Comparison of ENCODE assay signal across 1 cellular context in the genomic region with DNA sequence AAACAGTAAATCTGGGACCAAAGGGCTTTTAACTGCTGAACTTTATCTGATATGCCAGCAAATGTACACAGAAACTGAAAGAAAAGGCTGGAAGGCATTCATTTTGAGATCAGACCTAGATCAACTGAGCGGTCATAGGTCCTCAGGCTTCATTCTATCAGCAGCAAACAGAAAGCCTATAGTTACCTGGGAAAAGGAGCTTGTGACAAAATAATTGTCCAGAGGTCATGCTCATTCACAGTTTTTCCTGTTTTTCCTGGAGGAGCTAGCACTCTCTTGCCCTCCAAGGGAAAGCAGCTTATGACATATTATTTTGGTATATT.
TF ChIP-seq lines count a peak whose summit lies in the region.

No MANE protein-coding gene starts in this region.

TF ChIP-seq in HepG2, 621 proteins besides CTCF, POLR2A, EP300 and RAD21 (continued from another document and continues in another):
- TF ChIP-seq, protein P1, sequence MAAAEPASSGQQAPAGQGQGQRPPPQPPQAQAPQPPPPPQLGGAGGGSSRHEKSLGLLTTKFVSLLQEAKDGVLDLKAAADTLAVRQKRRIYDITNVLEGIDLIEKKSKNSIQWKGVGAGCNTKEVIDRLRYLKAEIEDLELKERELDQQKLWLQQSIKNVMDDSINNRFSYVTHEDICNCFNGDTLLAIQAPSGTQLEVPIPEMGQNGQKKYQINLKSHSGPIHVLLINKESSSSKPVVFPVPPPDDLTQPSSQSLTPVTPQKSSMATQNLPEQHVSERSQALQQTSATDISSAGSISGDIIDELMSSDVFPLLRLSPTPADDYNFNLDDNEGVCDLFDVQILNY (CRISPR knock-in tag; conservative IDR thresholded peaks at IDR 0.05): no peak
- TF ChIP-seq, protein P2, sequence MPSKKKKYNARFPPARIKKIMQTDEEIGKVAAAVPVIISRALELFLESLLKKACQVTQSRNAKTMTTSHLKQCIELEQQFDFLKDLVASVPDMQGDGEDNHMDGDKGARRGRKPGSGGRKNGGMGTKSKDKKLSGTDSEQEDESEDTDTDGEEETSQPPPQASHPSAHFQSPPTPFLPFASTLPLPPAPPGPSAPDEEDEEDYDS (CRISPR knock-in tag; IDR thresholded peaks at IDR 0.05): peak; percentile 47; the same call in 1 of the 2 replicates
- TF ChIP-seq POGZ (CRISPR knock-in tag; IDR thresholded peaks at IDR 0.05) (peak; percentile 58; the same call in 1 of the 2 replicates), TARDBP (CRISPR knock-in tag; IDR thresholded peaks at IDR 0.05) (peak; percentile 52; the same call in 1 of the 2 replicates), TOE1 (CRISPR knock-in tag; IDR thresholded peaks at IDR 0.05) (no peak), PPARG (CRISPR knock-in tag; conservative IDR thresholded peaks at IDR 0.05) (peak; percentile 84; the same call in 1 of the 2 replicates), HMG20B (CRISPR knock-in tag; conservative IDR thresholded peaks at IDR 0.05) (0 out of 2 replicates have a peak, but pooled peaks have one; percentile 33), ZNF749 (CRISPR knock-in tag; IDR thresholded peaks at IDR 0.05; ENCODE audit: borderline replicate concordance) (no peak), ZNF605 (CRISPR knock-in tag; IDR thresholded peaks at IDR 0.05) (no peak), ELF3 (CRISPR knock-in tag; IDR thresholded peaks at IDR 0.05) (peak; percentile 67), TAF1 (CRISPR knock-in tag; IDR thresholded peaks at IDR 0.05) (no peak), NFE2L1 (CRISPR knock-in tag; IDR thresholded peaks at IDR 0.05; ENCODE audit: borderline replicate concordance) (no peak), ZNF335 (CRISPR knock-in tag; IDR thresholded peaks at IDR 0.05) (no peak), ZNF782 (CRISPR knock-in tag; IDR thresholded peaks at IDR 0.05; ENCODE audit: borderline replicate concordance) (no peak), PHF8 (CRISPR knock-in tag; IDR thresholded peaks at IDR 0.05) (no peak), MIER3 (CRISPR knock-in tag; IDR thresholded peaks at IDR 0.05; ENCODE audit: borderline replicate concordance) (no peak; the same call in 1 of the 2 replicates), HNF4A (CRISPR knock-in tag; IDR thresholded peaks at IDR 0.05) (peak; percentile 88), JARID2 (CRISPR knock-in tag; IDR thresholded peaks at IDR 0.05; ENCODE audit: insufficient replicate concordance) (no peak), ZFP90 (CRISPR knock-in tag; IDR thresholded peaks at IDR 0.05; ENCODE audit: borderline replicate concordance) (no peak), SALL2 (CRISPR knock-in tag; IDR thresholded peaks at IDR 0.05) (no peak), ZFP82 (CRISPR knock-in tag; IDR thresholded peaks at IDR 0.05; ENCODE audit: borderline replicate concordance) (no peak), HNRNPUL1 (IDR thresholded peaks at IDR 0.05; ENCODE audit: low read depth, low read length) (no peak), BORCS8-MEF2B (CRISPR knock-in tag; IDR thresholded peaks at IDR 0.05) (no peak), ZNF143 (CRISPR knock-in tag; IDR thresholded peaks at IDR 0.05) (no peak), REPIN1 (CRISPR knock-in tag; IDR thresholded peaks at IDR 0.05; ENCODE audit: borderline replicate concordance, low read depth) (0 out of 2 replicates have a peak, but pooled peaks have one; percentile 44), ZNF224 (CRISPR knock-in tag; IDR thresholded peaks at IDR 0.05) (no peak), CREM (IDR thresholded peaks at IDR 0.05) (peak; percentile 74), CREM (CRISPR knock-in tag; IDR thresholded peaks at IDR 0.05) (no peak), FOXA1 (IDR thresholded peaks at IDR 0.05) (no peak), FOXA1 (CRISPR knock-in tag; IDR thresholded peaks at IDR 0.05) (peak; percentile 68), ZNF773 (CRISPR knock-in tag; IDR thresholded peaks at IDR 0.05; ENCODE audit: borderline replicate concordance) (no peak), SNRNP70 (IDR thresholded peaks at IDR 0.05; ENCODE audit: low read depth, low read length) (no peak), RFXANK (CRISPR knock-in tag; IDR thresholded peaks at IDR 0.05) (no peak)
- TF ChIP-seq, protein P3, sequence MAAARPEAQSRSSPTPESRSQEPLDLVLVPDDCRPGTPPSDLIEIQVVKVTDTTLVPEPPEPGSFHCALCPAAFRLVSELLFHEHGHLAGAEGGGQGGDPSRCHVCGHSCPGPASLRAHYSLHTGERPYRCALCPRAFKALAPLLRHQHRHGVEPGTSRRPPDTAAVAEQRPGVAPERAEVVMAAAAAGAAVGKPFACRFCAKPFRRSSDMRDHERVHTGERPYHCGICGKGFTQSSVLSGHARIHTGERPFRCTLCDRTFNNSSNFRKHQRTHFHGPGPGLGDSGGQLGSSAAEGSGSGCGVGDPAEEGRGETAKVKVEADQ (CRISPR knock-in tag; IDR thresholded peaks at IDR 0.05; ENCODE audit: borderline replicate concordance): no peak
- TF ChIP-seq, protein P4, sequence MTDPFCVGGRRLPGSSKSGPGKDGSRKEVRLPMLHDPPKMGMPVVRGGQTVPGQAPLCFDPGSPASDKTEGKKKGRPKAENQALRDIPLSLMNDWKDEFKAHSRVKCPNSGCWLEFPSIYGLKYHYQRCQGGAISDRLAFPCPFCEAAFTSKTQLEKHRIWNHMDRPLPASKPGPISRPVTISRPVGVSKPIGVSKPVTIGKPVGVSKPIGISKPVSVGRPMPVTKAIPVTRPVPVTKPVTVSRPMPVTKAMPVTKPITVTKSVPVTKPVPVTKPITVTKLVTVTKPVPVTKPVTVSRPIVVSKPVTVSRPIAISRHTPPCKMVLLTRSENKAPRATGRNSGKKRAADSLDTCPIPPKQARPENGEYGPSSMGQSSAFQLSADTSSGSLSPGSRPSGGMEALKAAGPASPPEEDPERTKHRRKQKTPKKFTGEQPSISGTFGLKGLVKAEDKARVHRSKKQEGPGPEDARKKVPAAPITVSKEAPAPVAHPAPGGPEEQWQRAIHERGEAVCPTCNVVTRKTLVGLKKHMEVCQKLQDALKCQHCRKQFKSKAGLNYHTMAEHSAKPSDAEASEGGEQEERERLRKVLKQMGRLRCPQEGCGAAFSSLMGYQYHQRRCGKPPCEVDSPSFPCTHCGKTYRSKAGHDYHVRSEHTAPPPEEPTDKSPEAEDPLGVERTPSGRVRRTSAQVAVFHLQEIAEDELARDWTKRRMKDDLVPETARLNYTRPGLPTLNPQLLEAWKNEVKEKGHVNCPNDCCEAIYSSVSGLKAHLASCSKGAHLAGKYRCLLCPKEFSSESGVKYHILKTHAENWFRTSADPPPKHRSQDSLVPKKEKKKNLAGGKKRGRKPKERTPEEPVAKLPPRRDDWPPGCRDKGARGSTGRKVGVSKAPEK (CRISPR knock-in tag; IDR thresholded peaks at IDR 0.05; ENCODE audit: borderline replicate concordance): no peak
- TF ChIP-seq, protein P5, sequence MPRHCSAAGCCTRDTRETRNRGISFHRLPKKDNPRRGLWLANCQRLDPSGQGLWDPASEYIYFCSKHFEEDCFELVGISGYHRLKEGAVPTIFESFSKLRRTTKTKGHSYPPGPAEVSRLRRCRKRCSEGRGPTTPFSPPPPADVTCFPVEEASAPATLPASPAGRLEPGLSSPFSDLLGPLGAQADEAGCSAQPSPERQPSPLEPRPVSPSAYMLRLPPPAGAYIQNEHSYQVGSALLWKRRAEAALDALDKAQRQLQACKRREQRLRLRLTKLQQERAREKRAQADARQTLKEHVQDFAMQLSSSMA (CRISPR knock-in tag; IDR thresholded peaks at IDR 0.05): no peak
- TF ChIP-seq, protein P6, sequence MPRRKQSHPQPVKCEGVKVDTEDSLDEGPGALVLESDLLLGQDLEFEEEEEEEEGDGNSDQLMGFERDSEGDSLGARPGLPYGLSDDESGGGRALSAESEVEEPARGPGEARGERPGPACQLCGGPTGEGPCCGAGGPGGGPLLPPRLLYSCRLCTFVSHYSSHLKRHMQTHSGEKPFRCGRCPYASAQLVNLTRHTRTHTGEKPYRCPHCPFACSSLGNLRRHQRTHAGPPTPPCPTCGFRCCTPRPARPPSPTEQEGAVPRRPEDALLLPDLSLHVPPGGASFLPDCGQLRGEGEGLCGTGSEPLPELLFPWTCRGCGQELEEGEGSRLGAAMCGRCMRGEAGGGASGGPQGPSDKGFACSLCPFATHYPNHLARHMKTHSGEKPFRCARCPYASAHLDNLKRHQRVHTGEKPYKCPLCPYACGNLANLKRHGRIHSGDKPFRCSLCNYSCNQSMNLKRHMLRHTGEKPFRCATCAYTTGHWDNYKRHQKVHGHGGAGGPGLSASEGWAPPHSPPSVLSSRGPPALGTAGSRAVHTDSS (CRISPR knock-in tag; conservative IDR thresholded peaks at IDR 0.05): no peak
- TF ChIP-seq, protein P7, sequence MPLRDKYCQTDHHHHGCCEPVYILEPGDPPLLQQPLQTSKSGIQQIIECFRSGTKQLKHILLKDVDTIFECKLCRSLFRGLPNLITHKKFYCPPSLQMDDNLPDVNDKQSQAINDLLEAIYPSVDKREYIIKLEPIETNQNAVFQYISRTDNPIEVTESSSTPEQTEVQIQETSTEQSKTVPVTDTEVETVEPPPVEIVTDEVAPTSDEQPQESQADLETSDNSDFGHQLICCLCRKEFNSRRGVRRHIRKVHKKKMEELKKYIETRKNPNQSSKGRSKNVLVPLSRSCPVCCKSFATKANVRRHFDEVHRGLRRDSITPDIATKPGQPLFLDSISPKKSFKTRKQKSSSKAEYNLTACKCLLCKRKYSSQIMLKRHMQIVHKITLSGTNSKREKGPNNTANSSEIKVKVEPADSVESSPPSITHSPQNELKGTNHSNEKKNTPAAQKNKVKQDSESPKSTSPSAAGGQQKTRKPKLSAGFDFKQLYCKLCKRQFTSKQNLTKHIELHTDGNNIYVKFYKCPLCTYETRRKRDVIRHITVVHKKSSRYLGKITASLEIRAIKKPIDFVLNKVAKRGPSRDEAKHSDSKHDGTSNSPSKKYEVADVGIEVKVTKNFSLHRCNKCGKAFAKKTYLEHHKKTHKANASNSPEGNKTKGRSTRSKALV (CRISPR knock-in tag; IDR thresholded peaks at IDR 0.05): no peak
- TF ChIP-seq, protein P8, sequence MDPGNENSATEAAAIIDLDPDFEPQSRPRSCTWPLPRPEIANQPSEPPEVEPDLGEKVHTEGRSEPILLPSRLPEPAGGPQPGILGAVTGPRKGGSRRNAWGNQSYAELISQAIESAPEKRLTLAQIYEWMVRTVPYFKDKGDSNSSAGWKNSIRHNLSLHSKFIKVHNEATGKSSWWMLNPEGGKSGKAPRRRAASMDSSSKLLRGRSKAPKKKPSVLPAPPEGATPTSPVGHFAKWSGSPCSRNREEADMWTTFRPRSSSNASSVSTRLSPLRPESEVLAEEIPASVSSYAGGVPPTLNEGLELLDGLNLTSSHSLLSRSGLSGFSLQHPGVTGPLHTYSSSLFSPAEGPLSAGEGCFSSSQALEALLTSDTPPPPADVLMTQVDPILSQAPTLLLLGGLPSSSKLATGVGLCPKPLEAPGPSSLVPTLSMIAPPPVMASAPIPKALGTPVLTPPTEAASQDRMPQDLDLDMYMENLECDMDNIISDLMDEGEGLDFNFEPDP (CRISPR knock-in tag; conservative IDR thresholded peaks at IDR 0.05): no peak
- TF ChIP-seq, protein P9, sequence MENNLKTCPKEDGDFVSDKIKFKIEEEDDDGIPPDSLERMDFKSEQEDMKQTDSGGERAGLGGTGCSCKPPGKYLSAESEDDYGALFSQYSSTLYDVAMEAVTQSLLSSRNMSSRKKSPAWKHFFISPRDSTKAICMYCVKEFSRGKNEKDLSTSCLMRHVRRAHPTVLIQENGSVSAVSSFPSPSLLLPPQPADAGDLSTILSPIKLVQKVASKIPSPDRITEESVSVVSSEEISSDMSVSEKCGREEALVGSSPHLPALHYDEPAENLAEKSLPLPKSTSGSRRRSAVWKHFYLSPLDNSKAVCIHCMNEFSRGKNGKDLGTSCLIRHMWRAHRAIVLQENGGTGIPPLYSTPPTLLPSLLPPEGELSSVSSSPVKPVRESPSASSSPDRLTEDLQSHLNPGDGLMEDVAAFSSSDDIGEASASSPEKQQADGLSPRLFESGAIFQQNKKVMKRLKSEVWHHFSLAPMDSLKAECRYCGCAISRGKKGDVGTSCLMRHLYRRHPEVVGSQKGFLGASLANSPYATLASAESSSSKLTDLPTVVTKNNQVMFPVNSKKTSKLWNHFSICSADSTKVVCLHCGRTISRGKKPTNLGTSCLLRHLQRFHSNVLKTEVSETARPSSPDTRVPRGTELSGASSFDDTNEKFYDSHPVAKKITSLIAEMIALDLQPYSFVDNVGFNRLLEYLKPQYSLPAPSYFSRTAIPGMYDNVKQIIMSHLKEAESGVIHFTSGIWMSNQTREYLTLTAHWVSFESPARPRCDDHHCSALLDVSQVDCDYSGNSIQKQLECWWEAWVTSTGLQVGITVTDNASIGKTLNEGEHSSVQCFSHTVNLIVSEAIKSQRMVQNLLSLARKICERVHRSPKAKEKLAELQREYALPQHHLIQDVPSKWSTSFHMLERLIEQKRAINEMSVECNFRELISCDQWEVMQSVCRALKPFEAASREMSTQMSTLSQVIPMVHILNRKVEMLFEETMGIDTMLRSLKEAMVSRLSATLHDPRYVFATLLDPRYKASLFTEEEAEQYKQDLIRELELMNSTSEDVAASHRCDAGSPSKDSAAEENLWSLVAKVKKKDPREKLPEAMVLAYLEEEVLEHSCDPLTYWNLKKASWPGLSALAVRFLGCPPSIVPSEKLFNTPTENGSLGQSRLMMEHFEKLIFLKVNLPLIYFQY (CRISPR knock-in tag; IDR thresholded peaks at IDR 0.05; ENCODE audit: borderline replicate concordance): no peak
- TF ChIP-seq, protein P10, sequence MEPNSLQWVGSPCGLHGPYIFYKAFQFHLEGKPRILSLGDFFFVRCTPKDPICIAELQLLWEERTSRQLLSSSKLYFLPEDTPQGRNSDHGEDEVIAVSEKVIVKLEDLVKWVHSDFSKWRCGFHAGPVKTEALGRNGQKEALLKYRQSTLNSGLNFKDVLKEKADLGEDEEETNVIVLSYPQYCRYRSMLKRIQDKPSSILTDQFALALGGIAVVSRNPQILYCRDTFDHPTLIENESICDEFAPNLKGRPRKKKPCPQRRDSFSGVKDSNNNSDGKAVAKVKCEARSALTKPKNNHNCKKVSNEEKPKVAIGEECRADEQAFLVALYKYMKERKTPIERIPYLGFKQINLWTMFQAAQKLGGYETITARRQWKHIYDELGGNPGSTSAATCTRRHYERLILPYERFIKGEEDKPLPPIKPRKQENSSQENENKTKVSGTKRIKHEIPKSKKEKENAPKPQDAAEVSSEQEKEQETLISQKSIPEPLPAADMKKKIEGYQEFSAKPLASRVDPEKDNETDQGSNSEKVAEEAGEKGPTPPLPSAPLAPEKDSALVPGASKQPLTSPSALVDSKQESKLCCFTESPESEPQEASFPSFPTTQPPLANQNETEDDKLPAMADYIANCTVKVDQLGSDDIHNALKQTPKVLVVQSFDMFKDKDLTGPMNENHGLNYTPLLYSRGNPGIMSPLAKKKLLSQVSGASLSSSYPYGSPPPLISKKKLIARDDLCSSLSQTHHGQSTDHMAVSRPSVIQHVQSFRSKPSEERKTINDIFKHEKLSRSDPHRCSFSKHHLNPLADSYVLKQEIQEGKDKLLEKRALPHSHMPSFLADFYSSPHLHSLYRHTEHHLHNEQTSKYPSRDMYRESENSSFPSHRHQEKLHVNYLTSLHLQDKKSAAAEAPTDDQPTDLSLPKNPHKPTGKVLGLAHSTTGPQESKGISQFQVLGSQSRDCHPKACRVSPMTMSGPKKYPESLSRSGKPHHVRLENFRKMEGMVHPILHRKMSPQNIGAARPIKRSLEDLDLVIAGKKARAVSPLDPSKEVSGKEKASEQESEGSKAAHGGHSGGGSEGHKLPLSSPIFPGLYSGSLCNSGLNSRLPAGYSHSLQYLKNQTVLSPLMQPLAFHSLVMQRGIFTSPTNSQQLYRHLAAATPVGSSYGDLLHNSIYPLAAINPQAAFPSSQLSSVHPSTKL (CRISPR knock-in tag; IDR thresholded peaks at IDR 0.05): peak; percentile 80
